Comparison of ENCODE assay signal across 37 cellular contexts in genomic region chr5:84163671-84164070, GRCh38.
"Had no signal": no experiment of that assay in that cellular context is flagged by ENCODE, and none has a peak within 500 bp of the region (broad histone marks: within the 10 kb centered on the region; RNA-seq: fewer than 3 reads in every experiment).

No MANE protein-coding gene starts in this region.

- H3K4me3 ChIP-seq: MG63 had no signal

- H3K36me3 ChIP-seq: MG63 had no signal

- H3K9me3 ChIP-seq: MG63 had no signal

- H3K27me3 ChIP-seq: MG63 had no signal

- DNase-seq: Karpas-422, Kasumi-1, MG63, MM.1S, MV-4-11, NCI-H1048, NCI-H1092, NCI-H1092 treated with DMSO at 0.1 percent for 48 hours, NCI-H1105, NCI-H1105 treated with DMSO at 0.1 percent for 48 hours, NCI-H1417, NCI-H1417 treated with DMSO at 0.1 percent for 48 hours, NCI-H1436, NCI-H1436 treated with DMSO at 0.1 percent for 48 hours, NCI-H146, NCI-H1694, NCI-H1694 treated with DMSO at 0.1 percent for 48 hours, NCI-H187, NCI-H187 treated with DMSO at 0.1 percent for 48 hours, NCI-H1930, NCI-H2029, NCI-H2029 treated with DMSO at 0.1 percent for 48 hours, NCI-H2081, NCI-H2081 treated with DMSO at 0.1 percent for 48 hours, NCI-H2107, NCI-H2171, NCI-H2171 treated with DMSO at 0.1 percent for 48 hours, NCI-H2227 treated with DMSO at 0.1 percent for 48 hours, NCI-H226, NCI-H345, NCI-H446, NCI-H446 treated with DMSO at 0.1 percent for 48 hours, NCI-H510A, NCI-H510A treated with DMSO at 0.1 percent for 48 hours, NCI-H524, NCI-H524 treated with DMSO at 0.1 percent for 48 hours, NCI-H526 had no signal
